Comparison of ENCODE assay signal across 24 cellular contexts in the genomic region with DNA sequence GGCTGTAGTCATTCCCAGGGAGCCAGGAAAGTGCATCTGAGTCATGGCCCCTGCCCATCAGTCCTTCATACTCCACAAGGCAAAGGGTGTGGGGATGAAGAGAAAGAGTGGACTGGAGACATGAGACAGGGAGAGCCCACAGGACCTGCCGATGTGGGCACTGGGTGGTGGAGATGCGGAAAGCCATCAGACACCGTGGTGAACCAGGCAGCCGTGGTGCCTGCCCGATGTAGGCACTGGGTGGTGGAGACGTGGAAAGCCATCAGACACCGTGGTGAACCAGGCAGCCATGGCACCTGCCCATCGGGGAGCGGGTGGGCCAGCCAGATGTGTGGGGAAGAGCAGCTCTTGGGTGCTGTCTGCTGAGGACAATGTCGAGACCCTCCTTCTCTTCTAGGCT.
"Had no signal": no experiment of that assay in that cellular context is flagged by ENCODE, and none has a peak within 500 bp of the region (broad histone marks: within the 10 kb centered on the region; RNA-seq: fewer than 3 reads in every experiment).

No MANE protein-coding gene starts in this region.

- H3K9me3 ChIP-seq: mucosa of descending colon, pancreas, thoracic aorta, upper lobe of right lung had no signal

- H3K27ac Mint-ChIP-seq: activated CD4-positive, alpha-beta T cell treated with anti-CD3 and anti-CD28 coated beads for 36 hours; activated T-helper 2 cell treated with anti-CD3 and anti-CD28 coated beads, Interferon-gamma antibody, Interleukin-2, Interleukin-4, amounts not matched to agents 10 μg/mL and 5 μg/mL and 100 μg/mL, durations not matched to agents 14 hours and 24 hours and 36 hours; dendritic cell treated with granulocyte-macrophage colony-stimulating factor and Interleukin-4, amounts not matched to agents 40 ng/mL and 50 ng/mL, for 4 days; naive B cell; stimulated activated naive B cell treated with anti-CD40 and anti-IgM and Interleukin-4, amounts not matched to agents 10 μg/mL and 1 μg/mL and 100 μg/mL, for 72 hours; WTC11 had no signal

- H3K4me3 ChIP-seq: mucosa of descending colon, pancreas, skin epidermis, thoracic aorta, upper lobe of right lung had no signal

- H3K4me1 Mint-ChIP-seq: activated CD4-positive, alpha-beta T cell treated with anti-CD3 and anti-CD28 coated beads for 36 hours; naive B cell; stimulated activated naive B cell treated with anti-CD40 and anti-IgM and Interleukin-4, amounts not matched to agents 10 μg/mL and 1 μg/mL and 100 μg/mL, for 72 hours had no signal

- H3K4me1 ChIP-seq: upper lobe of right lung had no signal

- H3K27me3 ChIP-seq: pancreas, upper lobe of right lung had no signal

- H3K27ac ChIP-seq: pancreas, thoracic aorta, upper lobe of right lung had no signal

- H3K36me3 Mint-ChIP-seq: naive B cell; stimulated activated naive B cell treated with anti-CD40 and anti-IgM and Interleukin-4, amounts not matched to agents 10 μg/mL and 1 μg/mL and 100 μg/mL, for 72 hours; WTC11 had no signal

- H3K27me3 Mint-ChIP-seq: activated CD4-positive, alpha-beta T cell treated with anti-CD3 and anti-CD28 coated beads for 36 hours; dendritic cell treated with granulocyte-macrophage colony-stimulating factor and Interleukin-4, amounts not matched to agents 40 ng/mL and 50 ng/mL, for 4 days; naive B cell; stimulated activated naive B cell treated with anti-CD40 and anti-IgM and Interleukin-4, amounts not matched to agents 10 μg/mL and 1 μg/mL and 100 μg/mL, for 72 hours had no signal

- H3K36me3 ChIP-seq: pancreas, thoracic aorta, upper lobe of right lung had no signal

- H3K9me3 Mint-ChIP-seq: activated T-cell treated with anti-CD3 and anti-CD28 coated beads, Interleukin-2, amount 50 U/mL, for 4 hours; activated T-helper 2 cell treated with anti-CD3 and anti-CD28 coated beads, Interferon-gamma antibody, Interleukin-2, Interleukin-4, amounts not matched to agents 10 μg/mL and 5 μg/mL and 100 μg/mL, durations not matched to agents 14 hours and 24 hours and 36 hours; dendritic cell treated with granulocyte-macrophage colony-stimulating factor and Interleukin-4, amounts not matched to agents 40 ng/mL and 50 ng/mL, for 4 days; naive B cell; stimulated activated naive B cell treated with anti-CD40 and anti-IgM and Interleukin-4, amounts not matched to agents 10 μg/mL and 1 μg/mL and 100 μg/mL, for 72 hours; WTC11 had no signal

- H3K4me3 Mint-ChIP-seq: activated CD4-positive, alpha-beta T cell treated with anti-CD3 and anti-CD28 coated beads for 36 hours; activated T-cell treated with anti-CD3 and anti-CD28 coated beads, Interleukin-2, amount 50 U/mL, for 4 hours; dendritic cell treated with granulocyte-macrophage colony-stimulating factor and Interleukin-4, amounts not matched to agents 40 ng/mL and 50 ng/mL, for 4 days; naive B cell; stimulated activated naive B cell treated with anti-CD40 and anti-IgM and Interleukin-4, amounts not matched to agents 10 μg/mL and 1 μg/mL and 100 μg/mL, for 72 hours; WTC11 had no signal

- ATAC-seq: activated CD4-positive, alpha-beta T cell treated with anti-CD3 and anti-CD28 coated beads for 36 hours; activated T-cell treated with anti-CD3 and anti-CD28 coated beads, Interleukin-2, amount 50 U/mL, for 4 hours; right cardiac atrium; stimulated activated naive B cell treated with anti-CD40 and anti-IgM and Interleukin-4, amounts not matched to agents 10 μg/mL and 1 μg/mL and 100 μg/mL, for 72 hours; upper lobe of right lung; WTC11 had no signal

- DNase-seq: activated CD4-positive, alpha-beta T cell treated with anti-CD3 and anti-CD28 coated beads for 36 hours; activated CD4-positive, alpha-beta T cell treated with anti-CD3 and anti-CD28 coated beads, Interleukin-2, amount 50 U/mL, for 48 hours; activated CD8-positive, alpha-beta memory T cell treated with anti-CD3 and anti-CD28 coated beads, Interleukin-2, amount 50 U/mL, for 48 hours; activated naive CD4-positive, alpha-beta T cell; activated T-cell treated with anti-CD3 and anti-CD28 coated beads, Interleukin-2, amount 50 U/mL, for 4 hours; effector CD8-positive, alpha-beta T cell; foreskin melanocyte; glutamatergic neuron; hippocampal formation; kidney glomerular epithelial cell; left ventricle myocardium superior; mucosa of descending colon; naive B cell; pancreas; stimulated activated CD4-positive, alpha-beta T cell treated with anti-CD3 and anti-CD28 coated beads, Interleukin-15, amount 100 ng/mL, for 24 hours; stimulated activated naive B cell treated with anti-CD40 and anti-IgM and Interleukin-4, amounts not matched to agents 10 μg/mL and 1 μg/mL and 100 μg/mL, for 72 hours; T-helper 9 cell; upper lobe of right lung had no signal
